Comparison of ENCODE assay signal across 8 cellular contexts in genomic region chr4:169823685-169824084, GRCh38.
A peak's percentile ranks its signal among the peaks of the same experiment; 100 is the strongest.
DNase-seq lines count a peak whose midpoint lies in the region; ATAC-seq lines count a peak whose summit lies in the region.

No MANE protein-coding gene starts in this region.

- H3K27ac Mint-ChIP-seq in activated naive CD8-positive, alpha-beta T cell treated with anti-CD3 and anti-CD28 coated beads, Interleukin-2, amount 50 U/mL, for 24 hours, result no peak overlapping the region

- H3K9me3 Mint-ChIP-seq in activated naive CD8-positive, alpha-beta T cell treated with anti-CD3 and anti-CD28 coated beads, Interleukin-2, amount 50 U/mL, for 24 hours, result no peaks in the 10 kb centered on the region
- no peaks in the 10 kb centered on the region for H3K9me3 Mint-ChIP-seq in activated T-cell treated with anti-CD3 and anti-CD28 coated beads, Interleukin-2, amount 50 U/mL, for 4 hours

- DNase-seq in CD1c-positive myeloid dendritic cell (ENCODE audit: extremely low spot score), result peak; percentile 3
- DNase-seq in HuH-7 (ENCODE audit: low spot score), result peak; percentile 85
- peak; percentile 6 for DNase-seq in activated naive CD8-positive, alpha-beta T cell treated with anti-CD3 and anti-CD28 coated beads, Interleukin-2, amount 50 U/mL, for 24 hours
- peak; percentile 68 for DNase-seq in kidney tubule cell (ENCODE audit: low spot score)
- no peak for DNase-seq in activated T-cell treated with anti-CD3 and anti-CD28 coated beads, Interleukin-2, amount 50 U/mL, for 4 hours
- no peak for DNase-seq in NCI-H524 (lab: John Stamatoyannopoulos, UW)
- DNase-seq in NCI-H187 (lab: John Stamatoyannopoulos, UW), result no peak

- peaks cover 5% of the 10 kb centered on the region for H3K4me1 Mint-ChIP-seq in activated naive CD8-positive, alpha-beta T cell treated with anti-CD3 and anti-CD28 coated beads, Interleukin-2, amount 50 U/mL, for 24 hours
- H3K4me1 Mint-ChIP-seq in activated T-cell treated with anti-CD3 and anti-CD28 coated beads, Interleukin-2, amount 50 U/mL, for 4 hours (ENCODE audit: low read depth), result peaks cover 8% of the 10 kb centered on the region

- H3K27me3 Mint-ChIP-seq in activated naive CD8-positive, alpha-beta T cell treated with anti-CD3 and anti-CD28 coated beads, Interleukin-2, amount 50 U/mL, for 24 hours, result peaks cover under 1% of the 10 kb centered on the region
- H3K27me3 Mint-ChIP-seq in activated T-cell treated with anti-CD3 and anti-CD28 coated beads, Interleukin-2, amount 50 U/mL, for 4 hours (ENCODE audit: low read depth), result peaks cover 8% of the 10 kb centered on the region

- ATAC-seq in activated naive CD8-positive, alpha-beta T cell treated with anti-CD3 and anti-CD28 coated beads, Interleukin-2, amount 50 U/mL, for 24 hours, result no peak
- ATAC-seq in activated T-cell treated with anti-CD3 and anti-CD28 coated beads, Interleukin-2, amount 50 U/mL, for 4 hours, result no peak
- no peak for ATAC-seq in GM19395 (IDR thresholded peaks at IDR 0.05; ENCODE audit: unreplicated experiment)

- no peak overlapping the region for H3K4me3 Mint-ChIP-seq in activated naive CD8-positive, alpha-beta T cell treated with anti-CD3 and anti-CD28 coated beads, Interleukin-2, amount 50 U/mL, for 24 hours
- H3K4me3 Mint-ChIP-seq in activated T-cell treated with anti-CD3 and anti-CD28 coated beads, Interleukin-2, amount 50 U/mL, for 4 hours, result no peak overlapping the region

- no peaks in the 10 kb centered on the region for H3K36me3 Mint-ChIP-seq in activated naive CD8-positive, alpha-beta T cell treated with anti-CD3 and anti-CD28 coated beads, Interleukin-2, amount 50 U/mL, for 24 hours (ENCODE audit: low read depth)
- H3K36me3 Mint-ChIP-seq in activated T-cell treated with anti-CD3 and anti-CD28 coated beads, Interleukin-2, amount 50 U/mL, for 4 hours (ENCODE audit: insufficient read depth), result peaks cover 1% of the 10 kb centered on the region

Comparison
In these comparisons a context has a peak if more than half of its experiments do, and no peak if none do; other contexts are left out.
1. DNase-seq: peak in CD1c-positive myeloid dendritic cell (single experiment), HuH-7 (single experiment), activated naive CD8-positive, alpha-beta T cell treated with anti-CD3 and anti-CD28 coated beads, Interleukin-2, amount 50 U/mL, for 24 hours (single experiment) and kidney tubule cell (single experiment); none in activated T-cell treated with anti-CD3 and anti-CD28 coated beads, Interleukin-2, amount 50 U/mL, for 4 hours (single experiment), NCI-H524 (0 of 2) and NCI-H187 (0 of 2).